1 cellular context compared by ENCODE assay signal in the genomic region with DNA sequence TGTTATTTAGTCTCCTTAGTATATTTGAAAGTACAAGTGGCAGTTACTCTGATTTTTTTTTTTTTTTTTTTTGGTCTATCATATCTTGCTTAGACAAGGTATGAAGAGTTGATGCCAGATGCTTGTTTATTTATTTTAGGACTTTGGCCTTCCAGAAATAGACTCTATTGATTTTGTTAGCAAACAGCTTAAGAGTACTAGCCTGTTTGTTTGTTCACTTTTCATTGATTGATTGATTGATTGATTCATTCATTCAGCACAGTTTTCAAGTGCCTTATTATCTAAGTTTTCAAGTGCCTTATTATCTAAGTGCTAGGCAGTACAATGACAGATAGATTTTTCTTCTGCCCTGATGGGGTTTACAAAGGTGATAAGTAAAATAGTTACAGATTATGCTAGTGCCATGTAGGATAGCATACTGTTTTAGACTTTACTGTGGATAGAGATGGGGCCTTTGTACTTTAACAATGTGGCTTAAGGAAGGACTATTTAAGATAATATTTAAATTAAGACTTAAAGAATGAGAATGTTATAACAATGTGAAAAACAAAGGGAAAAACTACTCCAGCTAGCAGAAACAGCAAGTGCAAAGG.
TF ChIP-seq lines count a peak whose summit lies in the region.

No MANE protein-coding gene starts in this region.

TF ChIP-seq in HepG2, 621 proteins besides CTCF, POLR2A, EP300 and RAD21 (continues in another document):
- peak; percentile 60; the same call in 1 of the 2 replicates for TF ChIP-seq SOX5 (CRISPR knock-in tag; IDR thresholded peaks at IDR 0.05; ENCODE audit: borderline replicate concordance)
- TF ChIP-seq, protein P1, sequence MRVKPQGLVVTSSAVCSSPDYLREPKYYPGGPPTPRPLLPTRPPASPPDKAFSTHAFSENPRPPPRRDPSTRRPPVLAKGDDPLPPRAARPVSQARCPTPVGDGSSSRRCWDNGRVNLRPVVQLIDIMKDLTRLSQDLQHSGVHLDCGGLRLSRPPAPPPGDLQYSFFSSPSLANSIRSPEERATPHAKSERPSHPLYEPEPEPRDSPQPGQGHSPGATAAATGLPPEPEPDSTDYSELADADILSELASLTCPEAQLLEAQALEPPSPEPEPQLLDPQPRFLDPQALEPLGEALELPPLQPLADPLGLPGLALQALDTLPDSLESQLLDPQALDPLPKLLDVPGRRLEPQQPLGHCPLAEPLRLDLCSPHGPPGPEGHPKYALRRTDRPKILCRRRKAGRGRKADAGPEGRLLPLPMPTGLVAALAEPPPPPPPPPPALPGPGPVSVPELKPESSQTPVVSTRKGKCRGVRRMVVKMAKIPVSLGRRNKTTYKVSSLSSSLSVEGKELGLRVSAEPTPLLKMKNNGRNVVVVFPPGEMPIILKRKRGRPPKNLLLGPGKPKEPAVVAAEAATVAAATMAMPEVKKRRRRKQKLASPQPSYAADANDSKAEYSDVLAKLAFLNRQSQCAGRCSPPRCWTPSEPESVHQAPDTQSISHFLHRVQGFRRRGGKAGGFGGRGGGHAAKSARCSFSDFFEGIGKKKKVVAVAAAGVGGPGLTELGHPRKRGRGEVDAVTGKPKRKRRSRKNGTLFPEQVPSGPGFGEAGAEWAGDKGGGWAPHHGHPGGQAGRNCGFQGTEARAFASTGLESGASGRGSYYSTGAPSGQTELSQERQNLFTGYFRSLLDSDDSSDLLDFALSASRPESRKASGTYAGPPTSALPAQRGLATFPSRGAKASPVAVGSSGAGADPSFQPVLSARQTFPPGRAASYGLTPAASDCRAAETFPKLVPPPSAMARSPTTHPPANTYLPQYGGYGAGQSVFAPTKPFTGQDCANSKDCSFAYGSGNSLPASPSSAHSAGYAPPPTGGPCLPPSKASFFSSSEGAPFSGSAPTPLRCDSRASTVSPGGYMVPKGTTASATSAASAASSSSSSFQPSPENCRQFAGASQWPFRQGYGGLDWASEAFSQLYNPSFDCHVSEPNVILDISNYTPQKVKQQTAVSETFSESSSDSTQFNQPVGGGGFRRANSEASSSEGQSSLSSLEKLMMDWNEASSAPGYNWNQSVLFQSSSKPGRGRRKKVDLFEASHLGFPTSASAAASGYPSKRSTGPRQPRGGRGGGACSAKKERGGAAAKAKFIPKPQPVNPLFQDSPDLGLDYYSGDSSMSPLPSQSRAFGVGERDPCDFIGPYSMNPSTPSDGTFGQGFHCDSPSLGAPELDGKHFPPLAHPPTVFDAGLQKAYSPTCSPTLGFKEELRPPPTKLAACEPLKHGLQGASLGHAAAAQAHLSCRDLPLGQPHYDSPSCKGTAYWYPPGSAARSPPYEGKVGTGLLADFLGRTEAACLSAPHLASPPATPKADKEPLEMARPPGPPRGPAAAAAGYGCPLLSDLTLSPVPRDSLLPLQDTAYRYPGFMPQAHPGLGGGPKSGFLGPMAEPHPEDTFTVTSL (CRISPR knock-in tag; IDR thresholded peaks at IDR 0.05; ENCODE audit: borderline replicate concordance): peak; percentile 60; the same call in 1 of the 2 replicates
- TF ChIP-seq GABPA (IDR thresholded peaks at IDR 0.05; ENCODE audit: low read depth, low read length): no peak
- TF ChIP-seq GABPA (CRISPR knock-in tag; IDR thresholded peaks at IDR 0.05; ENCODE audit: low read depth): no peak; the same call in 1 of the 2 replicates
- no peak for TF ChIP-seq SALL1 (CRISPR knock-in tag; IDR thresholded peaks at IDR 0.05)
- peak; percentile 18; the same call in 1 of the 2 replicates for TF ChIP-seq GATAD1 (CRISPR knock-in tag; IDR thresholded peaks at IDR 0.05)
- TF ChIP-seq ONECUT2 (CRISPR knock-in tag; IDR thresholded peaks at IDR 0.05): peak; percentile 91
- no peak for TF ChIP-seq TRIM24 (CRISPR knock-in tag; IDR thresholded peaks at IDR 0.05)
- TF ChIP-seq SP2 (CRISPR knock-in tag; IDR thresholded peaks at IDR 0.05): no peak
- no peak for TF ChIP-seq ZNF878 (CRISPR knock-in tag; IDR thresholded peaks at IDR 0.05)
- TF ChIP-seq CHD2 (IDR thresholded peaks at IDR 0.05; ENCODE audit: low read depth, low read length): no peak
- no peak for TF ChIP-seq ESRRA (CRISPR knock-in tag; IDR thresholded peaks at IDR 0.05; ENCODE audit: low read depth)
- TF ChIP-seq, protein P2, sequence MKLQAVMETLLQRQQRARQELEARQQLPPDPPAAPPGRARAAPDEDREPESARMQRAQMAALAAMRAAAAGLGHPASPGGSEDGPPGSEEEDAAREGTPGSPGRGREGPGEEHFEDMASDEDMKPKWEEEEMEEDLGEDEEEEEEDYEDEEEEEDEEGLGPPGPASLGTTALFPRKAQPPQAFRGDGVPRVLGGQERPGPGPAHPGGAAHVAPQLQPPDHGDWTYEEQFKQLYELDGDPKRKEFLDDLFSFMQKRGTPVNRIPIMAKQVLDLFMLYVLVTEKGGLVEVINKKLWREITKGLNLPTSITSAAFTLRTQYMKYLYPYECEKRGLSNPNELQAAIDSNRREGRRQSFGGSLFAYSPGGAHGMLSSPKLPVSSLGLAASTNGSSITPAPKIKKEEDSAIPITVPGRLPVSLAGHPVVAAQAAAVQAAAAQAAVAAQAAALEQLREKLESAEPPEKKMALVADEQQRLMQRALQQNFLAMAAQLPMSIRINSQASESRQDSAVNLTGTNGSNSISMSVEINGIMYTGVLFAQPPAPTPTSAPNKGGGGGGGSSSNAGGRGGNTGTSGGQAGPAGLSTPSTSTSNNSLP (IDR thresholded peaks at IDR 0.05; ENCODE audit: low read depth, low read length): peak; percentile 96
- TF ChIP-seq ZNF737 (CRISPR knock-in tag; IDR thresholded peaks at IDR 0.05; ENCODE audit: borderline replicate concordance): no peak
- no peak for TF ChIP-seq ZBTB20 (CRISPR knock-in tag; IDR thresholded peaks at IDR 0.05; ENCODE audit: borderline replicate concordance, low read depth)
- TF ChIP-seq, protein P3, sequence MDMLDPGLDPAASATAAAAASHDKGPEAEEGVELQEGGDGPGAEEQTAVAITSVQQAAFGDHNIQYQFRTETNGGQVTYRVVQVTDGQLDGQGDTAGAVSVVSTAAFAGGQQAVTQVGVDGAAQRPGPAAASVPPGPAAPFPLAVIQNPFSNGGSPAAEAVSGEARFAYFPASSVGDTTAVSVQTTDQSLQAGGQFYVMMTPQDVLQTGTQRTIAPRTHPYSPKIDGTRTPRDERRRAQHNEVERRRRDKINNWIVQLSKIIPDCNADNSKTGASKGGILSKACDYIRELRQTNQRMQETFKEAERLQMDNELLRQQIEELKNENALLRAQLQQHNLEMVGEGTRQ (IDR thresholded peaks at IDR 0.05; ENCODE audit: low read depth, low read length): no peak
- TF ChIP-seq, protein P3 (CRISPR knock-in tag; IDR thresholded peaks at IDR 0.05; ENCODE audit: borderline replicate concordance): no peak
- TF ChIP-seq, protein P4, sequence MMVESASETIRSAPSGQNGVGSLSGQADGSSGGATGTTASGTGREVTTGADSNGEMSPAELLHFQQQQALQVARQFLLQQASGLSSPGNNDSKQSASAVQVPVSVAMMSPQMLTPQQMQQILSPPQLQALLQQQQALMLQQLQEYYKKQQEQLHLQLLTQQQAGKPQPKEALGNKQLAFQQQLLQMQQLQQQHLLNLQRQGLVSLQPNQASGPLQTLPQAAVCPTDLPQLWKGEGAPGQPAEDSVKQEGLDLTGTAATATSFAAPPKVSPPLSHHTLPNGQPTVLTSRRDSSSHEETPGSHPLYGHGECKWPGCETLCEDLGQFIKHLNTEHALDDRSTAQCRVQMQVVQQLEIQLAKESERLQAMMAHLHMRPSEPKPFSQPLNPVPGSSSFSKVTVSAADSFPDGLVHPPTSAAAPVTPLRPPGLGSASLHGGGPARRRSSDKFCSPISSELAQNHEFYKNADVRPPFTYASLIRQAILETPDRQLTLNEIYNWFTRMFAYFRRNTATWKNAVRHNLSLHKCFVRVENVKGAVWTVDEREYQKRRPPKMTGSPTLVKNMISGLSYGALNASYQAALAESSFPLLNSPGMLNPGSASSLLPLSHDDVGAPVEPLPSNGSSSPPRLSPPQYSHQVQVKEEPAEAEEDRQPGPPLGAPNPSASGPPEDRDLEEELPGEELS (CRISPR knock-in tag; IDR thresholded peaks at IDR 0.05): peak; percentile 64
- TF ChIP-seq, protein P5, sequence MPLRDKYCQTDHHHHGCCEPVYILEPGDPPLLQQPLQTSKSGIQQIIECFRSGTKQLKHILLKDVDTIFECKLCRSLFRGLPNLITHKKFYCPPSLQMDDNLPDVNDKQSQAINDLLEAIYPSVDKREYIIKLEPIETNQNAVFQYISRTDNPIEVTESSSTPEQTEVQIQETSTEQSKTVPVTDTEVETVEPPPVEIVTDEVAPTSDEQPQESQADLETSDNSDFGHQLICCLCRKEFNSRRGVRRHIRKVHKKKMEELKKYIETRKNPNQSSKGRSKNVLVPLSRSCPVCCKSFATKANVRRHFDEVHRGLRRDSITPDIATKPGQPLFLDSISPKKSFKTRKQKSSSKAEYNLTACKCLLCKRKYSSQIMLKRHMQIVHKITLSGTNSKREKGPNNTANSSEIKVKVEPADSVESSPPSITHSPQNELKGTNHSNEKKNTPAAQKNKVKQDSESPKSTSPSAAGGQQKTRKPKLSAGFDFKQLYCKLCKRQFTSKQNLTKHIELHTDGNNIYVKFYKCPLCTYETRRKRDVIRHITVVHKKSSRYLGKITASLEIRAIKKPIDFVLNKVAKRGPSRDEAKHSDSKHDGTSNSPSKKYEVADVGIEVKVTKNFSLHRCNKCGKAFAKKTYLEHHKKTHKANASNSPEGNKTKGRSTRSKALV (CRISPR knock-in tag; IDR thresholded peaks at IDR 0.05): 0 out of 2 replicates have a peak, but pooled peaks have one; percentile 35
- no peak for TF ChIP-seq ZNF136 (CRISPR knock-in tag; IDR thresholded peaks at IDR 0.05; ENCODE audit: low read depth)
- no peak for TF ChIP-seq GFI1 (CRISPR knock-in tag; IDR thresholded peaks at IDR 0.05; ENCODE audit: borderline replicate concordance)
- no peak for TF ChIP-seq ZNF337 (CRISPR knock-in tag; IDR thresholded peaks at IDR 0.05; ENCODE audit: borderline replicate concordance, low read depth)
- peak; percentile 37; the same call in 1 of the 2 replicates for TF ChIP-seq IRF2 (CRISPR knock-in tag; IDR thresholded peaks at IDR 0.05)
- TF ChIP-seq, protein P6, sequence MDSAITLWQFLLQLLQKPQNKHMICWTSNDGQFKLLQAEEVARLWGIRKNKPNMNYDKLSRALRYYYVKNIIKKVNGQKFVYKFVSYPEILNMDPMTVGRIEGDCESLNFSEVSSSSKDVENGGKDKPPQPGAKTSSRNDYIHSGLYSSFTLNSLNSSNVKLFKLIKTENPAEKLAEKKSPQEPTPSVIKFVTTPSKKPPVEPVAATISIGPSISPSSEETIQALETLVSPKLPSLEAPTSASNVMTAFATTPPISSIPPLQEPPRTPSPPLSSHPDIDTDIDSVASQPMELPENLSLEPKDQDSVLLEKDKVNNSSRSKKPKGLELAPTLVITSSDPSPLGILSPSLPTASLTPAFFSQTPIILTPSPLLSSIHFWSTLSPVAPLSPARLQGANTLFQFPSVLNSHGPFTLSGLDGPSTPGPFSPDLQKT (CRISPR knock-in tag; IDR thresholded peaks at IDR 0.05; ENCODE audit: borderline replicate concordance): no peak
- TF ChIP-seq, protein P7, sequence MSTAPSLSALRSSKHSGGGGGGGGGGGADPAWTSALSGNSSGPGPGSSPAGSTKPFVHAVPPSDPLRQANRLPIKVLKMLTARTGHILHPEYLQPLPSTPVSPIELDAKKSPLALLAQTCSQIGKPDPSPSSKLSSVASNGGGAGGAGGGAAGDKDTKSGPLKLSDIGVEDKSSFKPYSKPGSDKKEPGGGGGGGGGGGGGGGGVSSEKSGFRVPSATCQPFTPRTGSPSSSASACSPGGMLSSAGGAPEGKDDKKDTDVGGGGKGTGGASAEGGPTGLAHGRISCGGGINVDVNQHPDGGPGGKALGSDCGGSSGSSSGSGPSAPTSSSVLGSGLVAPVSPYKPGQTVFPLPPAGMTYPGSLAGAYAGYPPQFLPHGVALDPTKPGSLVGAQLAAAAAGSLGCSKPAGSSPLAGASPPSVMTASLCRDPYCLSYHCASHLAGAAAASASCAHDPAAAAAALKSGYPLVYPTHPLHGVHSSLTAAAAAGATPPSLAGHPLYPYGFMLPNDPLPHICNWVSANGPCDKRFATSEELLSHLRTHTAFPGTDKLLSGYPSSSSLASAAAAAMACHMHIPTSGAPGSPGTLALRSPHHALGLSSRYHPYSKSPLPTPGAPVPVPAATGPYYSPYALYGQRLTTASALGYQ (CRISPR knock-in tag; IDR thresholded peaks at IDR 0.05): peak; percentile 46; the same call in 1 of the 2 replicates
- TF ChIP-seq, protein P8, sequence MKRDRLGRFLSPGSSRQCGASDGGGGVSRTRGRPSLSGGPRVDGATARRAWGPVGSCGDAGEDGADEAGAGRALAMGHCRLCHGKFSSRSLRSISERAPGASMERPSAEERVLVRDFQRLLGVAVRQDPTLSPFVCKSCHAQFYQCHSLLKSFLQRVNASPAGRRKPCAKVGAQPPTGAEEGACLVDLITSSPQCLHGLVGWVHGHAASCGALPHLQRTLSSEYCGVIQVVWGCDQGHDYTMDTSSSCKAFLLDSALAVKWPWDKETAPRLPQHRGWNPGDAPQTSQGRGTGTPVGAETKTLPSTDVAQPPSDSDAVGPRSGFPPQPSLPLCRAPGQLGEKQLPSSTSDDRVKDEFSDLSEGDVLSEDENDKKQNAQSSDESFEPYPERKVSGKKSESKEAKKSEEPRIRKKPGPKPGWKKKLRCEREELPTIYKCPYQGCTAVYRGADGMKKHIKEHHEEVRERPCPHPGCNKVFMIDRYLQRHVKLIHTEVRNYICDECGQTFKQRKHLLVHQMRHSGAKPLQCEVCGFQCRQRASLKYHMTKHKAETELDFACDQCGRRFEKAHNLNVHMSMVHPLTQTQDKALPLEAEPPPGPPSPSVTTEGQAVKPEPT (CRISPR knock-in tag; IDR thresholded peaks at IDR 0.05; ENCODE audit: low read depth): no peak
- TF ChIP-seq FOXA3 (CRISPR knock-in tag; IDR thresholded peaks at IDR 0.05): peak; percentile 90
- 0 out of 2 replicates have a peak, but pooled peaks have one; percentile 65 for TF ChIP-seq HOXA5 (CRISPR knock-in tag; IDR thresholded peaks at IDR 0.05)
- TF ChIP-seq FOXA1 (IDR thresholded peaks at IDR 0.05): peak; percentile 88; the same call in 1 of the 2 replicates
- TF ChIP-seq FOXA1 (CRISPR knock-in tag; IDR thresholded peaks at IDR 0.05): no peak
- peak; percentile 50; the same call in 1 of the 2 replicates for TF ChIP-seq KLF6 (CRISPR knock-in tag; IDR thresholded peaks at IDR 0.05)
- TF ChIP-seq NFE2L1 (CRISPR knock-in tag; IDR thresholded peaks at IDR 0.05; ENCODE audit: borderline replicate concordance): no peak
